In genomic region chr5:95667219-95667618, GRCh38 we compare ENCODE assay signal across 17 cellular contexts. TPM values are rescaled to one million over a fixed set of nuclear protein-coding genes. Genes with fewer than 3 reads are reported as not detected.
"Had no signal": no experiment of that assay in that cellular context is flagged by ENCODE, and none has a peak within 500 bp of the region (broad histone marks: within the 10 kb centered on the region; RNA-seq: fewer than 3 reads in every experiment).

No MANE protein-coding gene starts in this region.

- H3K36me3 ChIP-seq: ascending aorta, gastrocnemius medialis, heart left ventricle, right lobe of liver, suprapubic skin had no signal

- H3K27ac ChIP-seq: ascending aorta, gastrocnemius medialis, right lobe of liver, suprapubic skin had no signal

- H3K27me3 Mint-ChIP-seq: activated naive CD4-positive, alpha-beta T cell treated with anti-CD3 and anti-CD28 coated beads, Interleukin-2, amount 10 ng/mL, durations not matched to agents 7 days and 5 days; type B pancreatic cell had no signal

- H3K4me1 Mint-ChIP-seq: activated naive CD4-positive, alpha-beta T cell treated with anti-CD3 and anti-CD28 coated beads, Interleukin-2, amount 10 ng/mL, durations not matched to agents 7 days and 5 days had no signal

- H3K9me3 Mint-ChIP-seq: activated naive CD4-positive, alpha-beta T cell treated with anti-CD3 and anti-CD28 coated beads, Interleukin-2, amount 10 ng/mL, durations not matched to agents 7 days and 5 days; endodermal cell; immature natural killer cell; stimulated activated naive CD8-positive, alpha-beta T cell treated with anti-CD3 and anti-CD28 coated beads, Interleukin-15, Interleukin-2, amounts not matched to agents 100 ng/mL and 50 ng/mL, for 24 hours; type B pancreatic cell had no signal

- H3K4me3 ChIP-seq: ascending aorta, gastrocnemius medialis, heart left ventricle, right lobe of liver, smooth muscle cell, suprapubic skin had no signal

- H3K27me3 ChIP-seq: ascending aorta, gastrocnemius medialis, heart left ventricle, right lobe of liver, suprapubic skin had no signal

- H3K36me3 Mint-ChIP-seq: activated naive CD4-positive, alpha-beta T cell treated with anti-CD3 and anti-CD28 coated beads, Interleukin-2, amount 10 ng/mL, durations not matched to agents 7 days and 5 days; immature natural killer cell; type B pancreatic cell had no signal

- DNase-seq: activated CD4-positive, alpha-beta T cell treated with anti-CD3 and anti-CD28 coated beads, Interleukin-2, amount 50 U/mL, for 4 hours; activated naive CD4-positive, alpha-beta T cell treated with anti-CD3 and anti-CD28 coated beads, Interleukin-2, amount 10 ng/mL, durations not matched to agents 7 days and 5 days; activated T-cell treated with anti-CD3 and anti-CD28 coated beads for 4 hours; dermis blood vessel endothelial cell; endodermal cell; gastrocnemius medialis; heart left ventricle; immature natural killer cell; right lobe of liver had no signal

- H3K4me1 ChIP-seq: ascending aorta had no signal

- ATAC-seq: activated CD4-positive, CD25-positive, alpha-beta regulatory T cell treated with anti-CD3 and anti-CD28 coated beads, Interleukin-2, amount 50 U/mL, for 24 hours; gastrocnemius medialis; right lobe of liver had no signal

- H3K4me2 ChIP-seq: smooth muscle cell had no signal

- H3K27ac Mint-ChIP-seq: activated naive CD4-positive, alpha-beta T cell treated with anti-CD3 and anti-CD28 coated beads, Interleukin-2, amount 10 ng/mL, durations not matched to agents 7 days and 5 days; endodermal cell; stimulated activated naive CD8-positive, alpha-beta T cell treated with anti-CD3 and anti-CD28 coated beads, Interleukin-15, Interleukin-2, amounts not matched to agents 100 ng/mL and 50 ng/mL, for 24 hours; type B pancreatic cell had no signal

- H3K4me3 Mint-ChIP-seq: activated naive CD4-positive, alpha-beta T cell treated with anti-CD3 and anti-CD28 coated beads, Interleukin-2, amount 10 ng/mL, durations not matched to agents 7 days and 5 days; endodermal cell; immature natural killer cell; stimulated activated naive CD8-positive, alpha-beta T cell treated with anti-CD3 and anti-CD28 coated beads, Interleukin-15, Interleukin-2, amounts not matched to agents 100 ng/mL and 50 ng/mL, for 24 hours; type B pancreatic cell had no signal

- H3K9me3 ChIP-seq: ascending aorta, gastrocnemius medialis, heart left ventricle, right lobe of liver, suprapubic skin had no signal

RNA-seq across cellular contexts. Expression of gene SPATA9, which starts 15.6 kb away (rescaled TPM):
- total RNA-seq: ascending aorta; dermis blood vessel endothelial cell; epithelial cell of proximal tubule; smooth muscle cell; suprapubic skin; T-helper 2 cell treated with Interferon-gamma antibody and Interleukin-4, amounts not matched to agents 100 ng/mL and 5 ng/mL, for 36 hours had no signal

RNA-seq across cellular contexts. Expression of gene RFESD, which starts 20.6 kb away (rescaled TPM):
- total RNA-seq: ascending aorta had no signal
